9 cellular contexts compared by ENCODE assay signal in genomic region chr22:41216984-41217383, GRCh38. TPM values are rescaled to one million over a fixed set of nuclear protein-coding genes. Genes with fewer than 3 reads are reported as not detected.
DNase-seq lines count a peak whose midpoint lies in the region; TF ChIP-seq lines count a peak whose summit lies in the region.
"Had no signal": no experiment of that assay in that cellular context is flagged by ENCODE, and none has a peak within 500 bp of the region (broad histone marks: within the 10 kb centered on the region; RNA-seq: fewer than 3 reads in every experiment).

No MANE protein-coding gene starts in this region.

- no peaks in the 10 kb centered on the region for H3K27me3 Mint-ChIP-seq in endodermal cell (ENCODE audit: insufficient read depth)
- H3K27me3 Mint-ChIP-seq in neural progenitor cell (ENCODE audit: insufficient read depth, low read depth) = peaks cover 3% of the 10 kb centered on the region
- no peaks in the 10 kb centered on the region for H3K27me3 Mint-ChIP-seq in progenitor cell of endocrine pancreas

- H3F3A ChIP-seq in OCI-LY1 (ENCODE audit: insufficient read depth, low read length) (no peaks in the 10 kb centered on the region), neural progenitor cell (ENCODE audit: low read depth) (peaks cover 18% of the 10 kb centered on the region)

- H3K9ac ChIP-seq in OCI-LY1 (ENCODE audit: low read length) = no peak overlapping the region
- no peak overlapping the region for H3K9ac ChIP-seq in endodermal cell (ENCODE audit: extremely low read depth, low read length, poor library complexity, severe bottlenecking)
- no peak overlapping the region for H3K9ac ChIP-seq in neural progenitor cell

- H3K27ac ChIP-seq in OCI-LY1 (ENCODE audit: low read depth, low read length, poor library complexity, severe bottlenecking) = peak overlapping the region; percentile 41
- H3K27ac ChIP-seq in endodermal cell (ENCODE audit: low read depth, low read length) = peak overlapping the region; percentile 50
- peak overlapping the region; percentile 75 for H3K27ac ChIP-seq in neural progenitor cell

- H4K20me1 ChIP-seq in OCI-LY1 (ENCODE audit: insufficient read depth, low read length) = no peaks in the 10 kb centered on the region
- H4K20me1 ChIP-seq in neural progenitor cell (ENCODE audit: low read depth) = no peaks in the 10 kb centered on the region

- H3K4me1 ChIP-seq in OCI-LY1 (ENCODE audit: insufficient read depth, low read length, severe bottlenecking) (peaks cover 13% of the 10 kb centered on the region), endodermal cell (ENCODE audit: control insufficient read depth, insufficient read depth, low read length) (no peaks in the 10 kb centered on the region), neural progenitor cell (no peaks in the 10 kb centered on the region)

- H3K4me3 ChIP-seq in OCI-LY1 (ENCODE audit: low read depth, low read length, poor library complexity, severe bottlenecking) (no peak overlapping the region), endodermal cell (ENCODE audit: low read length) (no peak overlapping the region), neural progenitor cell (no peak overlapping the region)

- H3K4me1 Mint-ChIP-seq in endodermal cell = no peaks in the 10 kb centered on the region
- H3K4me1 Mint-ChIP-seq in neural progenitor cell = peaks cover 20% of the 10 kb centered on the region
- H3K4me1 Mint-ChIP-seq in progenitor cell of endocrine pancreas (ENCODE audit: low read depth) = no peaks in the 10 kb centered on the region

- H2AFZ ChIP-seq in OCI-LY1 (ENCODE audit: low read length) (no peak overlapping the region), neural progenitor cell (replicated peaks) (no peak overlapping the region)

- H3K4me3 Mint-ChIP-seq in endodermal cell = no peak overlapping the region
- no peak overlapping the region for H3K4me3 Mint-ChIP-seq in neural progenitor cell
- no peak overlapping the region for H3K4me3 Mint-ChIP-seq in progenitor cell of endocrine pancreas (ENCODE audit: low read depth)

- H3K9me2 ChIP-seq in OCI-LY1 (ENCODE audit: low read depth, low read length) = no peaks in the 10 kb centered on the region

- peaks cover 75% of the 10 kb centered on the region for H3K36me3 Mint-ChIP-seq in endodermal cell (ENCODE audit: low read depth)
- H3K36me3 Mint-ChIP-seq in neural progenitor cell = peaks cover 40% of the 10 kb centered on the region
- H3K36me3 Mint-ChIP-seq in progenitor cell of endocrine pancreas (ENCODE audit: insufficient read depth) = peaks cover 37% of the 10 kb centered on the region

- H3K9me3 ChIP-seq in OCI-LY1 (ENCODE audit: low read length) (no peaks in the 10 kb centered on the region), endodermal cell (ENCODE audit: control insufficient read depth, low read length) (peaks cover 16% of the 10 kb centered on the region), neural progenitor cell (ENCODE audit: low read depth) (no peaks in the 10 kb centered on the region)

- TF ChIP-seq CTCF in OCI-LY1 (IDR thresholded peaks at IDR 0.05; ENCODE audit: low read length) = no peak
- TF ChIP-seq CTCF in endodermal cell (conservative IDR thresholded peaks at IDR 0.05) = no peak
- TF ChIP-seq CTCF in neural progenitor cell (IDR thresholded peaks at IDR 0.05) = no peak
- TF ChIP-seq CTCF in progenitor cell of endocrine pancreas (IDR thresholded peaks at IDR 0.05; ENCODE audit: unreplicated experiment) = no peak

- H3K36me3 ChIP-seq in OCI-LY1 (ENCODE audit: insufficient read depth, low read length) (peaks cover 71% of the 10 kb centered on the region), endodermal cell (ENCODE audit: control insufficient read depth, insufficient read depth, low read length) (peaks cover 56% of the 10 kb centered on the region), neural progenitor cell (no peaks in the 10 kb centered on the region)

- no peaks in the 10 kb centered on the region for H3K27me3 ChIP-seq in OCI-LY1 (ENCODE audit: insufficient read depth, low read length)
- no peaks in the 10 kb centered on the region for H3K27me3 ChIP-seq in endodermal cell (ENCODE audit: control insufficient read depth, insufficient read depth, low read length, poor library complexity, severe bottlenecking)
- no peaks in the 10 kb centered on the region for H3K27me3 ChIP-seq in neural progenitor cell

- peak; percentile 14 for DNase-seq in DMS153 treated with DMSO at 0.1 percent for 48 hours (lab: John Stamatoyannopoulos, UW; ENCODE audit: unreplicated experiment)
- peak; percentile 38 for DNase-seq in endodermal cell
- DNase-seq in neural progenitor cell (ENCODE audit: low spot score) = no peak
- no peak for DNase-seq in NCI-H1930 (lab: John Stamatoyannopoulos, UW)
- no peak for DNase-seq in NOMO-1 treated with DMSO at 0.1 percent for 48 hours (lab: John Stamatoyannopoulos, UW; ENCODE audit: unreplicated experiment)
- DNase-seq in ACHN = no peak
- DNase-seq in progenitor cell of endocrine pancreas (ENCODE audit: low spot score, unreplicated experiment) = no peak

- no peak overlapping the region; the same call in 1 of the 2 replicates for H3K4me2 ChIP-seq in OCI-LY1 (ENCODE audit: low read length)
- peak overlapping the region; percentile 35 for H3K4me2 ChIP-seq in neural progenitor cell

- in situ Hi-C loops in ACHN (cut with HindIII; ENCODE audit: low pct_ligation_motif_present, low pct_unique_long_range_greater_than_20kb, low sequenced_read_pairs) = no loop called here

- 90 to 100% methylated on average over 2 to 13 of the region's 13 CpGs for WGBS in endodermal cell (ENCODE audit: insufficient coverage in 1 of 2, insufficient read length in 1 of 2), 2 experiments

- H3K79me2 ChIP-seq in OCI-LY1 (ENCODE audit: insufficient read depth, low read length) (no peaks in the 10 kb centered on the region), neural progenitor cell (ENCODE audit: low read depth) (no peaks in the 10 kb centered on the region)

- H3K27ac Mint-ChIP-seq in endodermal cell (no peak overlapping the region), neural progenitor cell (peak overlapping the region; percentile 50), progenitor cell of endocrine pancreas (no peak overlapping the region)

- H3K9me3 Mint-ChIP-seq in endodermal cell (peaks cover 11% of the 10 kb centered on the region), neural progenitor cell (peaks cover 12% of the 10 kb centered on the region), progenitor cell of endocrine pancreas (ENCODE audit: low read depth) (no peaks in the 10 kb centered on the region)

RNA-seq across cellular contexts. Expression of gene L3MBTL2, which starts 11.9 kb away (rescaled TPM):
- total RNA-seq in endodermal cell = 10 to 100 TPM; 24.3 to 26.5 TPM
- polyA plus RNA-seq in endodermal cell (2013, experiment 1 of 2) = 19.3 TPM
- 15.4 TPM for polyA plus RNA-seq in endodermal cell (2013, experiment 2 of 2)
- total RNA-seq in neural progenitor cell (ENCODE audit: low replicate concordance) = 14.4 and 24.4 TPM in 2 replicates
- total RNA-seq in progenitor cell of endocrine pancreas = 28.8 and 30.3 TPM in 2 replicates

RNA-seq across cellular contexts. Expression of gene CHADL, which starts 23.7 kb away (rescaled TPM):
- total RNA-seq in endodermal cell (1 to 10 TPM in 1 of 2 donors, under 1 TPM in 1; 0.79 to 1.3 TPM), neural progenitor cell (ENCODE audit: low replicate concordance) (0.56 TPM in 1 of 2 replicates, not detected in the other), progenitor cell of endocrine pancreas (3.1 TPM in 2 replicates)
- polyA plus RNA-seq in endodermal cell (2013, experiment 1 of 2) = 0.57 TPM
- 1.1 TPM for polyA plus RNA-seq in endodermal cell (2013, experiment 2 of 2)
- total RNA-seq: RPMI7951 had no signal

Comparison
In these comparisons a context has a peak if more than half of its experiments do, and no peak if none do; other contexts are left out.
1. DNase-seq: peak in DMS153 treated with DMSO at 0.1 percent for 48 hours (single experiment) and endodermal cell (single experiment); none in neural progenitor cell (single experiment), NCI-H1930 (0 of 2), NOMO-1 treated with DMSO at 0.1 percent for 48 hours (single experiment), ACHN (single experiment) and progenitor cell of endocrine pancreas (single experiment).
2. Peak in every context shown above with its lines, with median percentiles within 50 percentile points of each other: H3K27ac ChIP-seq.